In genomic region chr7:100584677-100585510, GRCh38 we compare ENCODE assay signal across 8 cellular contexts. TPM values are rescaled to one million over a fixed set of nuclear protein-coding genes. Genes with fewer than 3 reads are reported as not detected.
DNase-seq lines count a peak whose midpoint lies in the region; ATAC-seq, FAIRE-seq and TF ChIP-seq lines count a peak whose summit lies in the region.

No MANE protein-coding gene starts in this region.

- intact Hi-C loops in mucosa of descending colon (cut with DNase I, micrococcal nuclease) (no loop called here), uterus (cut with DNase I; ENCODE audit: low total_unique reads) (loop anchor here (10.0 kb wide), 1 partner anchor 90 kb away; the partner anchor contains the start of gene GNB2)

- peaks cover 5% of the 10 kb centered on the region for H3K79me1 ChIP-seq in H1 (ENCODE audit: low read depth, low read length)

- H3K23ac ChIP-seq in H1 (ENCODE audit: insufficient read length): no peak overlapping the region

- H2BK12ac ChIP-seq in H1 (ENCODE audit: low read depth, low read length): no peak overlapping the region; the same call in 1 of the 2 replicates

- peak overlapping the region; percentile 97 for H3K4me3 Mint-ChIP-seq in activated naive CD4-positive, alpha-beta T cell treated with anti-CD3 and anti-CD28 coated beads, Interleukin-2, amount 50 U/mL, for 24 hours

- ATAC-seq in mucosa of descending colon (peak; percentile 3), HG02763 (IDR thresholded peaks at IDR 0.05; ENCODE audit: unreplicated experiment) (no peak)

- peak in 2 of 6 experiments; percentile 4 to 9 for TF ChIP-seq CTCF in Peyer's patch (IDR thresholded peaks at IDR 0.05)
- no peak for TF ChIP-seq CTCF in H1 (IDR thresholded peaks at IDR 0.05; ENCODE audit: control extremely low read depth in 1 of 3, insufficient read depth in 1 of 3, low read depth in 1 of 3, low read length in 3 of 3)
- TF ChIP-seq CTCF in mucosa of descending colon (IDR thresholded peaks at IDR 0.05): no peak
- no peak for TF ChIP-seq CTCF in uterus (IDR thresholded peaks at IDR 0.05)

- peak overlapping the region; percentile 94 for H3K27ac Mint-ChIP-seq in activated naive CD4-positive, alpha-beta T cell treated with anti-CD3 and anti-CD28 coated beads, Interleukin-2, amount 50 U/mL, for 24 hours

- no peak overlapping the region for H4K5ac ChIP-seq in H1 (ENCODE audit: insufficient read length, low read depth, low read length)

- H3K27me3 ChIP-seq in Peyer's patch (no peaks in the 10 kb centered on the region), H1 (replicated peaks in 1 of 4; ENCODE audit: control insufficient read depth in 3 of 4, extremely low read depth in 1 of 4, insufficient read depth in 3 of 4, low read length in 3 of 4) (peaks cover 0 to 2% (median 0%) of the 10 kb centered on the region in 4 experiments; a peak in 1 of 7 replicates), uterus (no peaks in the 10 kb centered on the region)

- H3K4me1 ChIP-seq in Peyer's patch (peaks cover 8 to 32% (median 13%) of the 10 kb centered on the region in 4 donors), H1 (replicated peaks in 1 of 4; ENCODE audit: control insufficient read depth in 3 of 4, insufficient read depth in 4 of 4, low read length in 3 of 4) (peaks cover 0 to 31% (median 17%) of the 10 kb centered on the region in 4 experiments; a peak in 6 of 7 replicates), mucosa of descending colon (ENCODE audit: low read depth) (peaks cover 31% of the 10 kb centered on the region), uterus (peaks cover 6 to 23% of the 10 kb centered on the region in 2 donors)

- 7% methylated on average over 18 of the region's 20 CpGs; no CpG with 5 or more reads in 1 of the 2 experiments for WGBS in H1 (ENCODE audit: extremely low coverage in 1 of 2, insufficient coverage in 1 of 2, insufficient read length in 1 of 2, insufficient replicate concordance in 2 of 2, low coverage in 1 of 2, low lambda C conversion rate in 2 of 2, missing lambda C conversion rate in 1 of 2), 2 experiments

- peaks cover 45% of the 10 kb centered on the region for H3K4me1 Mint-ChIP-seq in activated naive CD4-positive, alpha-beta T cell treated with anti-CD3 and anti-CD28 coated beads, Interleukin-2, amount 50 U/mL, for 24 hours

- peak in 1 of 2 donors; percentile 61 for TF ChIP-seq POLR2A in Peyer's patch (IDR thresholded peaks at IDR 0.05)
- TF ChIP-seq POLR2A in H1 (IDR thresholded peaks at IDR 0.05; ENCODE audit: control extremely low read depth in 1 of 2, low read depth in 2 of 2, low read length in 2 of 2): no peak; a peak in 1 of 3 replicates
- no peak for TF ChIP-seq POLR2A in uterus (IDR thresholded peaks at IDR 0.05)

- H3K18ac ChIP-seq in H1 (ENCODE audit: extremely low read depth, low read length): peak overlapping the region; percentile 95

- H3K4ac ChIP-seq in H1 (replicated peaks; ENCODE audit: insufficient read length, low read depth, low read length): no peak overlapping the region

- H3K27ac ChIP-seq in Peyer's patch (peak overlapping the region; percentile 98 to 100 (median 99)), H1 (ENCODE audit: low read depth, low read length) (peak overlapping the region; percentile 86), uterus (peak overlapping the region; percentile 89 to 91)

- peaks cover 0 to 24% (median 0%) of the 10 kb centered on the region in 3 donors for H3K36me3 ChIP-seq in Peyer's patch
- H3K36me3 ChIP-seq in H1 (ENCODE audit: control insufficient read depth in 2 of 4, insufficient read depth in 4 of 4, low read length in 3 of 4): peaks cover 12 to 22% (median 17%) of the 10 kb centered on the region in 4 experiments
- H3K36me3 ChIP-seq in mucosa of descending colon (ENCODE audit: low read depth): peaks cover 8% of the 10 kb centered on the region
- no peaks in the 10 kb centered on the region for H3K36me3 ChIP-seq in uterus

- no peak overlapping the region for H3K56ac ChIP-seq in H1 (replicated peaks; ENCODE audit: insufficient read length, low read depth, low read length)

- H3K14ac ChIP-seq in H1 (ENCODE audit: insufficient read length): no peak overlapping the region

- peak overlapping the region; percentile 76; the same call in 1 of the 2 replicates for H2BK15ac ChIP-seq in H1 (ENCODE audit: low read length)

- 0 out of 2 replicates have a peak overlapping the region, but pooled peaks have one; percentile 66 for H2AK5ac ChIP-seq in H1 (ENCODE audit: low read depth, low read length)

- H3K9me3 ChIP-seq in Peyer's patch: no peaks in the 10 kb centered on the region
- H3K9me3 ChIP-seq in H1 (ENCODE audit: insufficient read depth in 2 of 2, low read depth in 1 of 2, low read length in 1 of 2): no peaks in the 10 kb centered on the region
- no peaks in the 10 kb centered on the region for H3K9me3 ChIP-seq in mucosa of descending colon
- no peaks in the 10 kb centered on the region for H3K9me3 ChIP-seq in uterus

- TF ChIP-seq RAD21 in H1 (IDR thresholded peaks at IDR 0.05 in 1 of 2, conservative IDR thresholded peaks at IDR 0.05 in 1 of 2; ENCODE audit: low read depth in 2 of 2, low read length in 2 of 2): no peak

- H4K20me1 ChIP-seq in H1 (replicated peaks in 1 of 2; ENCODE audit: control insufficient read depth in 1 of 2, insufficient read depth in 2 of 2, low read length in 2 of 2): peaks cover 2 to 11% of the 10 kb centered on the region in 2 experiments

- no peak overlapping the region for H4K8ac ChIP-seq in H1 (ENCODE audit: extremely low read depth, insufficient read depth, low read length)

- no peaks in the 10 kb centered on the region for H3K36me3 Mint-ChIP-seq in activated naive CD4-positive, alpha-beta T cell treated with anti-CD3 and anti-CD28 coated beads, Interleukin-2, amount 50 U/mL, for 24 hours

- no peaks in the 10 kb centered on the region for H3K9me3 Mint-ChIP-seq in activated naive CD4-positive, alpha-beta T cell treated with anti-CD3 and anti-CD28 coated beads, Interleukin-2, amount 50 U/mL, for 24 hours

- peaks cover 17% of the 10 kb centered on the region for H3K23me2 ChIP-seq in H1 (ENCODE audit: low read depth, low read length)

- DNase-seq in activated naive CD4-positive, alpha-beta T cell treated with anti-CD3 and anti-CD28 coated beads, Interleukin-2, amount 50 U/mL, for 16 hours: no peak
- DNase-seq in Peyer's patch (peak; percentile 48 to 87 (median 85)), H1 (ENCODE audit: low read depth in 1 of 2, low spot score in 2 of 2) (no peak), mucosa of descending colon (peak; percentile 69 to 84 (median 79)), uterus (peak in 1 of 2 donors; percentile 59), NCI-H446 treated with DMSO at 0.1 percent for 48 hours (lab: John Stamatoyannopoulos, UW) (no peak)

- peaks cover 0 to 11% of the 10 kb centered on the region in 2 experiments; a peak in 1 of 4 replicates for H3K79me2 ChIP-seq in H1 (ENCODE audit: control insufficient read depth in 1 of 2, insufficient read depth in 2 of 2, low read length in 2 of 2)

- H3K27me3 Mint-ChIP-seq in activated naive CD4-positive, alpha-beta T cell treated with anti-CD3 and anti-CD28 coated beads, Interleukin-2, amount 50 U/mL, for 24 hours: no peaks in the 10 kb centered on the region

- H2BK20ac ChIP-seq in H1 (ENCODE audit: low read length): no peak overlapping the region

- TF ChIP-seq EP300 in H1 (IDR thresholded peaks at IDR 0.05; ENCODE audit: borderline replicate concordance in 1 of 2, low read depth in 2 of 2, low read length in 2 of 2): no peak

- POLR2A ChIA-PET in H1 (lab: Charles Lee; ENCODE audit: partially characterized antibody): interaction anchor here (0.9 to 10.0 kb wide), 31 partner anchors 7 to 267 kb away, joined by 3 to 172 read pairs (median 5); partner anchors contain the start of genes MEPCE, MOSPD3, PCOLCE and POP7

- peak overlapping the region in 3 of 4 experiments; percentile 25 to 83 (median 64); a peak in 6 of 7 replicates for H3K9ac ChIP-seq in H1 (replicated peaks in 1 of 4; ENCODE audit: extremely low read depth in 1 of 4, low read depth in 3 of 4, low read length in 3 of 4)

- peak overlapping the region; percentile 96 for H2BK5ac ChIP-seq in H1 (ENCODE audit: low read depth, low read length)

- H4K91ac ChIP-seq in H1 (replicated peaks; ENCODE audit: insufficient read length, low read length): no peak overlapping the region

- peak overlapping the region; percentile 92 to 95 (median 92) for H3K4me3 ChIP-seq in Peyer's patch
- peak overlapping the region; percentile 80 to 88 (median 80) for H3K4me3 ChIP-seq in H1 (ENCODE audit: extremely low read depth in 1 of 4, insufficient read depth in 2 of 4, low read depth in 3 of 4, low read length in 4 of 4)
- H3K4me3 ChIP-seq in mucosa of descending colon: peak overlapping the region; percentile 98
- H3K4me3 ChIP-seq in uterus: peak overlapping the region; percentile 86 to 98

- CTCF ChIA-PET in H1 (lab: Charles Lee; ENCODE audit: partially characterized antibody): interaction anchor here (0.8 to 11.4 kb wide), 26 partner anchors 7 to 587 kb away, joined by 3 to 171 read pairs (median 4); partner anchors contain the start of genes POP7, SAP25 and ZCWPW1

- H2BK120ac ChIP-seq in H1 (replicated peaks; ENCODE audit: low read depth, low read length): no peak overlapping the region

- H3K4me2 ChIP-seq in H1 (ENCODE audit: insufficient read depth in 1 of 2, low read depth in 2 of 2, low read length in 2 of 2): peak overlapping the region; percentile 75 to 92

- no peak overlapping the region for H2AFZ ChIP-seq in H1 (ENCODE audit: low read length)

- FAIRE-seq in H1 (lab: Jason Lieb, UNC): no peak

RNA-seq across cellular contexts. Expression of gene LRCH4, which starts 1.0 kb away (rescaled TPM):
- total RNA-seq in Peyer's patch: 100 to 1,000 TPM in 3 of 4 donors, 10 to 100 TPM in 1; 76.7 to 232 (median 156) TPM
- total RNA-seq in H1 (2021; fragmentation: NEBNext Ultra II Directional; extraction: Animal tissue kit (Norgen Biotek cat#: 25700)): 34.5 and 36.6 TPM in 2 replicates
- polyA plus RNA-seq in H1 (2011; rRNA removed): 15.5 and 36.5 TPM in 2 replicates
- polyA plus RNA-seq in H1 (2011; cell fraction: cytosol; rRNA removed): 14.3 TPM
- polyA plus RNA-seq in H1 (2011; cell fraction: nucleus; rRNA removed): 126 TPM
- polyA plus RNA-seq in H1 (2012, experiment 1 of 2): 16.5 to 30.3 TPM (median 28.4 TPM) in 4 replicates
- polyA plus RNA-seq in H1 (2012, experiment 2 of 2): 20.6 TPM
- 30.9 TPM for polyA plus RNA-seq in H1 (2013, experiment 1 of 2)
- polyA plus RNA-seq in H1 (2013, experiment 2 of 2): 27.8 TPM
- polyA minus RNA-seq in H1 (2011; rRNA and poly(A)+ RNA removed): 10.6 and 13.2 TPM in 2 replicates
- 26.1 TPM for polyA minus RNA-seq in H1 (2011; cell fraction: cytosol; rRNA and poly(A)+ RNA removed)
- polyA minus RNA-seq in H1 (2011; cell fraction: nucleus; rRNA and poly(A)+ RNA removed): 45.6 TPM
- 10 to 100 TPM; 57.2 to 71.0 (median 63.9) TPM for total RNA-seq in mucosa of descending colon
- 100 to 1,000 TPM in 1 of 4 donors, 10 to 100 TPM in 3; 11.5 to 179 (median 56.8) TPM for total RNA-seq in uterus

RNA-seq across cellular contexts. Expression of gene FBXO24, which starts 1.2 kb away (rescaled TPM):
- total RNA-seq in Peyer's patch: 1 to 10 TPM in 2 of 4 donors, not detected in 2; 1.1 to 2.8 TPM
- total RNA-seq in H1 (2021; fragmentation: NEBNext Ultra II Directional; extraction: Animal tissue kit (Norgen Biotek cat#: 25700)): 0.35 and 0.59 TPM in 2 replicates
- polyA plus RNA-seq in H1 (2011; rRNA removed): 0.57 and 0.83 TPM in 2 replicates
- polyA plus RNA-seq in H1 (2011; cell fraction: cytosol; rRNA removed): 0.57 TPM
- polyA plus RNA-seq in H1 (2011; cell fraction: nucleus; rRNA removed): 1.4 TPM
- polyA plus RNA-seq in H1 (2012, experiment 1 of 2): 0.80 to 1.5 TPM (median 1.1 TPM) in 4 replicates
- polyA plus RNA-seq in H1 (2012, experiment 2 of 2): 0.17 TPM
- polyA plus RNA-seq in H1 (2013, experiment 1 of 2): 0.39 TPM
- 0.28 TPM for polyA plus RNA-seq in H1 (2013, experiment 2 of 2)
- 0.66 and 0.95 TPM in 2 replicates for polyA minus RNA-seq in H1 (2011; rRNA and poly(A)+ RNA removed)
- polyA minus RNA-seq in H1 (2011; cell fraction: cytosol; rRNA and poly(A)+ RNA removed): not detected
- polyA minus RNA-seq in H1 (2011; cell fraction: nucleus; rRNA and poly(A)+ RNA removed): 0.30 TPM
- 1 to 10 TPM in 1 of 3 donors, under 1 TPM in 2; 0.48 to 1.1 (median 0.66) TPM for total RNA-seq in mucosa of descending colon
- total RNA-seq in uterus: 1 to 10 TPM in 2 of 4 donors, not detected in 2; 2.9 to 4.9 TPM

RNA-seq across cellular contexts. Expression of gene SAP25, which starts 11.2 kb away (rescaled TPM):
- 10 to 100 TPM in 3 of 4 donors, 1 to 10 TPM in 1; 2.5 to 18.2 (median 13.4) TPM for total RNA-seq in Peyer's patch
- 5.4 and 5.8 TPM in 2 replicates for total RNA-seq in H1 (2021; fragmentation: NEBNext Ultra II Directional; extraction: Animal tissue kit (Norgen Biotek cat#: 25700))
- 3.6 and 8.2 TPM in 2 replicates for polyA plus RNA-seq in H1 (2011; rRNA removed)
- polyA plus RNA-seq in H1 (2011; cell fraction: cytosol; rRNA removed): 2.3 TPM
- 33.0 TPM for polyA plus RNA-seq in H1 (2011; cell fraction: nucleus; rRNA removed)
- polyA plus RNA-seq in H1 (2012, experiment 1 of 2): 4.8 to 6.4 TPM (median 5.3 TPM) in 4 replicates
- 4.1 TPM for polyA plus RNA-seq in H1 (2012, experiment 2 of 2)
- 5.7 TPM for polyA plus RNA-seq in H1 (2013, experiment 1 of 2)
- 4.9 TPM for polyA plus RNA-seq in H1 (2013, experiment 2 of 2)
- not detected in 2 replicates for polyA minus RNA-seq in H1 (2011; rRNA and poly(A)+ RNA removed)
- not detected for polyA minus RNA-seq in H1 (2011; cell fraction: cytosol; rRNA and poly(A)+ RNA removed)
- polyA minus RNA-seq in H1 (2011; cell fraction: nucleus; rRNA and poly(A)+ RNA removed): 3.1 TPM
- total RNA-seq in mucosa of descending colon: 1 to 10 TPM; 2.8 to 4.3 (median 3.5) TPM
- total RNA-seq in uterus: 1 to 10 TPM in 1 of 4 donors, under 1 TPM in 1, not detected in 2; 0.69 to 6.0 TPM

RNA-seq across cellular contexts. Expression of gene PCOLCE, which starts 17.3 kb away (rescaled TPM):
- 10 to 100 TPM in 2 of 4 donors, 1 to 10 TPM in 2; 1.8 to 53.6 (median 9.8) TPM for total RNA-seq in Peyer's patch
- 69.2 and 70.6 TPM in 2 replicates for total RNA-seq in H1 (2021; fragmentation: NEBNext Ultra II Directional; extraction: Animal tissue kit (Norgen Biotek cat#: 25700))
- 21.5 and 46.6 TPM in 2 replicates for polyA plus RNA-seq in H1 (2011; rRNA removed)
- polyA plus RNA-seq in H1 (2011; cell fraction: cytosol; rRNA removed): 26.8 TPM
- polyA plus RNA-seq in H1 (2011; cell fraction: nucleus; rRNA removed): 126 TPM
- 80.3 to 96.2 TPM (median 87.0 TPM) in 4 replicates for polyA plus RNA-seq in H1 (2012, experiment 1 of 2)
- polyA plus RNA-seq in H1 (2012, experiment 2 of 2): 81.2 TPM
- 132 TPM for polyA plus RNA-seq in H1 (2013, experiment 1 of 2)
- 122 TPM for polyA plus RNA-seq in H1 (2013, experiment 2 of 2)
- polyA minus RNA-seq in H1 (2011; rRNA and poly(A)+ RNA removed): 7.8 and 13.1 TPM in 2 replicates
- polyA minus RNA-seq in H1 (2011; cell fraction: cytosol; rRNA and poly(A)+ RNA removed): 27.5 TPM
- polyA minus RNA-seq in H1 (2011; cell fraction: nucleus; rRNA and poly(A)+ RNA removed): 29.2 TPM
- 10 to 100 TPM in 2 of 3 donors, 1 to 10 TPM in 1; 6.1 to 47.9 (median 18.9) TPM for total RNA-seq in mucosa of descending colon
- total RNA-seq in uterus: 100 to 1,000 TPM in 1 of 4 donors, 10 to 100 TPM in 2, 1 to 10 TPM in 1; 6.2 to 151 (median 57.8) TPM

RNA-seq across cellular contexts. Expression of gene MOSPD3, which starts 27.4 kb away (rescaled TPM):
- total RNA-seq in Peyer's patch (10 to 100 TPM in 1 of 4 donors, 1 to 10 TPM in 3; 5.0 to 14.2 (median 7.3) TPM), mucosa of descending colon (10 to 100 TPM; 11.9 to 17.2 (median 14.4) TPM), uterus (10 to 100 TPM in 2 of 4 donors, 1 to 10 TPM in 2; 1.3 to 35.3 (median 15.1) TPM)
- 19.3 and 20.7 TPM in 2 replicates for total RNA-seq in H1 (2021; fragmentation: NEBNext Ultra II Directional; extraction: Animal tissue kit (Norgen Biotek cat#: 25700))
- polyA plus RNA-seq in H1 (2011; rRNA removed): 21.4 and 45.7 TPM in 2 replicates
- polyA plus RNA-seq in H1 (2011; cell fraction: cytosol; rRNA removed): 10.1 TPM
- 23.8 TPM for polyA plus RNA-seq in H1 (2011; cell fraction: nucleus; rRNA removed)
- 15.9 to 26.5 TPM (median 22.6 TPM) in 4 replicates for polyA plus RNA-seq in H1 (2012, experiment 1 of 2)
- 25.8 TPM for polyA plus RNA-seq in H1 (2012, experiment 2 of 2)
- 19.0 TPM for polyA plus RNA-seq in H1 (2013, experiment 1 of 2)
- 17.7 TPM for polyA plus RNA-seq in H1 (2013, experiment 2 of 2)
- 7.0 and 8.1 TPM in 2 replicates for polyA minus RNA-seq in H1 (2011; rRNA and poly(A)+ RNA removed)
- 7.4 TPM for polyA minus RNA-seq in H1 (2011; cell fraction: cytosol; rRNA and poly(A)+ RNA removed)
- 8.7 TPM for polyA minus RNA-seq in H1 (2011; cell fraction: nucleus; rRNA and poly(A)+ RNA removed)

Comparison
In these comparisons a context has a peak if more than half of its experiments do, and no peak if none do; other contexts are left out.
1. DNase-seq: peak in Peyer's patch (3 of 3) and mucosa of descending colon (3 of 3); none in activated naive CD4-positive, alpha-beta T cell treated with anti-CD3 and anti-CD28 coated beads, Interleukin-2, amount 50 U/mL, for 16 hours (single experiment), H1 (0 of 2) and NCI-H446 treated with DMSO at 0.1 percent for 48 hours (single experiment).
2. Peak in every context shown above with its lines, with median percentiles within 50 percentile points of each other: H3K27ac ChIP-seq and H3K4me3 ChIP-seq.